Comparison of ENCODE assay signal across 10 cellular contexts in the genomic region with DNA sequence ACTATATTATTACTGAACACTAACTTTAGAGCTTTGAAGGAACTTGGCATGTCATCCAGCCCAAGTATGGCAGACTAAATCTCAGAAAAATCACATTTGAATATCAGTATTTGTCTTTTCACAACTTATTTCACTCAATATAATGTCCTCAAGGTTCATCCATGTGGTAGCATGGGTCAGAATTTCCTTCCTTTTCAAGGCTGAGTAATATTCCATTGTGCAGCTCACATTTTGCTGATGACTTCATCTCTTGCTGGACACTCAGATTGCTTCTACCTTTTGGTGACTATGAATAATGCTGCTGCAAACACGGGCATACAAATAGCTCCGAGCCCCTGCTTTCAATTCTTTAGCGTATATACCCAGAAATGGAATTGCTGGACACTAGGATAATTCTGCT.
"Had no signal": no experiment of that assay in that cellular context is flagged by ENCODE, and none has a peak within 500 bp of the region (broad histone marks: within the 10 kb centered on the region; RNA-seq: fewer than 3 reads in every experiment).

No MANE protein-coding gene starts in this region.

- H3K36me3 Mint-ChIP-seq: IgD-negative memory B cell had no signal

- FAIRE-seq: H1, H54, HepG2 had no signal

- H2AFZ ChIP-seq: GM23338 had no signal

- H3K4me3 Mint-ChIP-seq: GM23338, H9, HFFc6, IgD-negative memory B cell had no signal

- H3K27ac ChIP-seq: HL-60 had no signal

- DNase-seq: H9, HCEC 1CT, HFFc6, KG1 had no signal

- H3K27ac Mint-ChIP-seq: GM23338, H9, HFFc6, IgD-negative memory B cell had no signal

- H3K4me3 ChIP-seq: GM23338 had no signal

- H3K4me2 ChIP-seq: GM23338 had no signal

- H3K27me3 Mint-ChIP-seq: IgD-negative memory B cell had no signal

- ATAC-seq: GM23338, HepG2 had no signal

- H3K9me3 Mint-ChIP-seq: GM23338, HFFc6 had no signal
